8 cellular contexts compared by ENCODE assay signal in genomic region chr12:111368684-111369495, GRCh38. TPM values are rescaled to one million over a fixed set of nuclear protein-coding genes. Genes with fewer than 3 reads are reported as not detected.
DNase-seq lines count a peak whose midpoint lies in the region; ATAC-seq and TF ChIP-seq lines count a peak whose summit lies in the region.

Gene PHETA1 (minus strand): TSS chr12:111369095. CDS start chr12:111363427, 5,668 bp downstream.

- peak; percentile 58 for ATAC-seq in GM18870 (IDR thresholded peaks at IDR 0.05; ENCODE audit: unreplicated experiment)
- peak; percentile 84 for ATAC-seq in HG03108 (IDR thresholded peaks at IDR 0.05; ENCODE audit: unreplicated experiment)

- no peak for TF ChIP-seq CTCF in kidney epithelial cell (IDR thresholded peaks at IDR 0.05; ENCODE audit: insufficient read depth, low read length, poor library complexity, severe bottlenecking)

- peak within 1 kb of the TSS; percentile 76 for H3K4me3 ChIP-seq in kidney epithelial cell (ENCODE audit: low read depth, low read length)

- DNase-seq in ACHN (peak; percentile 95), NCI-H226 (peak; percentile 78), cerebellum (ENCODE audit: low spot score) (peak; percentile 96), kidney epithelial cell (ENCODE audit: low read depth) (peak; percentile 32)
- peak; percentile 62 for DNase-seq in activated CD4-positive, alpha-beta T cell treated with anti-CD3 and anti-CD28 coated beads for 1 hour
- peak; percentile 62 to 81 (median 74) for DNase-seq in stimulated activated CD4-positive, alpha-beta T cell treated with anti-CD3 and anti-CD28 coated beads, Interleukin-12 subunit alpha, Interleukin-12 subunit beta, amount 100 ng/mL, for 48 hours (ENCODE audit: low read depth in 2 of 3, low spot score in 1 of 3)

- in situ Hi-C loops in ACHN (cut with HindIII; ENCODE audit: low pct_ligation_motif_present, low pct_unique_long_range_greater_than_20kb, low sequenced_read_pairs), result no loop called here

- no peaks in the 10 kb centered on the region for H3K27me3 ChIP-seq in kidney epithelial cell (ENCODE audit: control insufficient read depth, insufficient read depth, low read length)

- no peaks in the 10 kb centered on the region for H3K36me3 ChIP-seq in kidney epithelial cell (ENCODE audit: control insufficient read depth, insufficient read depth, low read length)

RNA-seq across cellular contexts. Expression of gene PHETA1, which starts in this region (rescaled TPM):
- 4.4 TPM for total RNA-seq in cerebellum
- total RNA-seq in kidney epithelial cell, result 14.7 and 16.0 TPM in 2 replicates

Comparison
In these comparisons a context has a peak if more than half of its experiments do, and no peak if none do; other contexts are left out.
1. Peak in every context shown above with its lines: DNase-seq, ATAC-seq and H3K4me3 ChIP-seq.
2. DNase-seq: peak in every context shown above with its lines; median percentile 96 in cerebellum; 95 in ACHN; 78 in NCI-H226; 74 in stimulated activated CD4-positive, alpha-beta T cell treated with anti-CD3 and anti-CD28 coated beads, Interleukin-12 subunit alpha, Interleukin-12 subunit beta, amount 100 ng/mL, for 48 hours; 62 in activated CD4-positive, alpha-beta T cell treated with anti-CD3 and anti-CD28 coated beads for 1 hour; 32 in kidney epithelial cell.